ENCODE assay signal across 19 cellular contexts in the genomic region with DNA sequence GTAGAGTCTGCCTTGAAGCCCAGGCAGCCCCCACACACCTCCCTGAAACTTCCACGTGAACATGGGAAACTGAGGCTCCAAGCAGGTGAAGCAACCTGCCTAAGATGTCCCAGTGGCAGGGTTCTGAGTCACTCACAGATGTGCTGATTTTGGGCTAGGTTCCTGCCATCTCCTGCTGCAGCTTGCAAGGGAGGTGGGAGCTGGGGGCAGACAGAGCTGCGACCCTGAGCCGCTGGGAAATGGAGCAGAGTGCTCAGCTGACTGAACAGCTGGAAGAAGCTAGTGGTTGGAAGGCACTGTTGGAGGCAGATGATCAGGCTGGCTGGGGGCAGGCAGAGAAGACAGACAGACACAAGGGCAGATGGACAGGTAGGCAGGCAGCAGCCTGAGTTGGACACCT. TPM values are rescaled to one million over a fixed set of nuclear protein-coding genes. Genes with fewer than 3 reads are reported as not detected.
DNase-seq lines count a peak whose midpoint lies in the region.
"Had no signal": no experiment of that assay in that cellular context is flagged by ENCODE, and none has a peak within 500 bp of the region (broad histone marks: within the 10 kb centered on the region; RNA-seq: fewer than 3 reads in every experiment).

No MANE protein-coding gene starts in this region.

- no peak overlapping the region for H3K4me3 ChIP-seq in BLaER1
- H3K4me3 ChIP-seq in BLaER1 treated with 17β-estradiol and CSF1 and Interleukin-3, amounts not matched to agents 10 nM and 100 nM = no peak overlapping the region
- H3K4me3 ChIP-seq: GM12878 had no signal

- no peak overlapping the region; the same call in 1 of the 2 replicates for H3K27ac ChIP-seq in BLaER1
- H3K27ac ChIP-seq in BLaER1 treated with 17β-estradiol and CSF1 and Interleukin-3, amounts not matched to agents 10 nM and 100 nM = peak overlapping the region in 1 of 11 experiments; percentile 14; a peak in 1 of 22 replicates

- no peaks in the 10 kb centered on the region for H3K36me3 ChIP-seq in BLaER1
- H3K36me3 ChIP-seq in BLaER1 treated with 17β-estradiol and CSF1 and Interleukin-3, amounts not matched to agents 10 nM and 100 nM = no peaks in the 10 kb centered on the region
- H3K36me3 ChIP-seq: BE2C had no signal

- H3K9ac ChIP-seq in BLaER1 = no peak overlapping the region
- no peak overlapping the region for H3K9ac ChIP-seq in BLaER1 treated with 17β-estradiol and CSF1 and Interleukin-3, amounts not matched to agents 10 nM and 100 nM

- no peaks in the 10 kb centered on the region for H3K9me3 ChIP-seq in BLaER1
- H3K9me3 ChIP-seq in BLaER1 treated with 17β-estradiol and CSF1 and Interleukin-3, amounts not matched to agents 10 nM and 100 nM (replicated peaks in 1 of 11) = no peaks in the 10 kb centered on the region
- H3K9me3 ChIP-seq: BE2C had no signal

- peaks cover 90% of the 10 kb centered on the region for H3K27me3 ChIP-seq in BLaER1
- H3K27me3 ChIP-seq in BLaER1 treated with 17β-estradiol and CSF1 and Interleukin-3, amounts not matched to agents 10 nM and 100 nM = peaks cover 75 to 100% (median 97%) of the 10 kb centered on the region in 11 experiments
- H3K27me3 ChIP-seq: BE2C had no signal

- DNase-seq in NCI-H2171 treated with DMSO at 0.1 percent for 48 hours (lab: John Stamatoyannopoulos, UW) (peak; percentile 37), NCI-H2171 (lab: John Stamatoyannopoulos, UW) (no peak), mesenteric fat pad (ENCODE audit: low spot score) (peak; percentile 76), HK-2 (ENCODE audit: unreplicated experiment) (no peak)
- no peak for DNase-seq in stimulated activated CD4-positive, alpha-beta T cell treated with anti-CD3 and anti-CD28 coated beads, Interleukin-15, amount 100 ng/mL, for 24 hours
- DNase-seq in stimulated activated CD4-positive, alpha-beta T cell treated with anti-CD3 and anti-CD28 coated beads, Interleukin-2, amount 100 ng/mL, for 48 hours = no peak
- DNase-seq: ACHN; BE2C; CD4-positive, alpha-beta memory T cell; DND-41; EL; GOT3; KBM-7 had no signal

- peaks cover 9% of the 10 kb centered on the region; the same call in 1 of the 2 replicates for H4K20me1 ChIP-seq in BLaER1
- H4K20me1 ChIP-seq in BLaER1 treated with 17β-estradiol and CSF1 and Interleukin-3, amounts not matched to agents 10 nM and 100 nM = peaks cover 0 to 13% (median 0%) of the 10 kb centered on the region in 11 experiments; a peak in 3 of 22 replicates

- H3K4me1 ChIP-seq in BLaER1 = peaks cover 28% of the 10 kb centered on the region
- H3K4me1 ChIP-seq in BLaER1 treated with 17β-estradiol and CSF1 and Interleukin-3, amounts not matched to agents 10 nM and 100 nM = peaks cover 9 to 32% (median 28%) of the 10 kb centered on the region in 10 experiments; a peak in 19 of 20 replicates
- H3K4me1 ChIP-seq: BE2C had no signal

- peak overlapping the region; percentile 71 for H3K4me2 ChIP-seq in BLaER1
- H3K4me2 ChIP-seq in BLaER1 treated with 17β-estradiol and CSF1 and Interleukin-3, amounts not matched to agents 10 nM and 100 nM = peak overlapping the region in 9 of 11 experiments; percentile 35 to 66 (median 55); a peak in 16 of 22 replicates

RNA-seq across cellular contexts. Expression of gene FATE1, which starts 3.6 kb away (rescaled TPM):
- not detected for total RNA-seq in mesenteric fat pad
- total RNA-seq: CD4-positive, alpha-beta memory T cell; G401; GM12878; H9; HepG2 had no signal

RNA-seq across cellular contexts. Expression of gene PRRG3, which starts 17.0 kb away (rescaled TPM):
- total RNA-seq in mesenteric fat pad = 0.32 TPM
- total RNA-seq: CD4-positive, alpha-beta memory T cell; G401; GM12878; HepG2 had no signal

RNA-seq across cellular contexts. Expression of gene CNGA2, which starts 22.3 kb away (rescaled TPM):
- total RNA-seq in mesenteric fat pad = not detected
- total RNA-seq: CD4-positive, alpha-beta memory T cell; G401; GM12878; H9; HepG2 had no signal

Comparison
In these comparisons a context has a peak if more than half of its experiments do, and no peak if none do; other contexts are left out.
1. DNase-seq: peak in NCI-H2171 treated with DMSO at 0.1 percent for 48 hours (single experiment) and mesenteric fat pad (single experiment); none in NCI-H2171 (single experiment), stimulated activated CD4-positive, alpha-beta T cell treated with anti-CD3 and anti-CD28 coated beads, Interleukin-15, amount 100 ng/mL, for 24 hours (single experiment), HK-2 (single experiment) and stimulated activated CD4-positive, alpha-beta T cell treated with anti-CD3 and anti-CD28 coated beads, Interleukin-2, amount 100 ng/mL, for 48 hours (0 of 2).